26 cellular contexts compared by ENCODE assay signal in the genomic region with DNA sequence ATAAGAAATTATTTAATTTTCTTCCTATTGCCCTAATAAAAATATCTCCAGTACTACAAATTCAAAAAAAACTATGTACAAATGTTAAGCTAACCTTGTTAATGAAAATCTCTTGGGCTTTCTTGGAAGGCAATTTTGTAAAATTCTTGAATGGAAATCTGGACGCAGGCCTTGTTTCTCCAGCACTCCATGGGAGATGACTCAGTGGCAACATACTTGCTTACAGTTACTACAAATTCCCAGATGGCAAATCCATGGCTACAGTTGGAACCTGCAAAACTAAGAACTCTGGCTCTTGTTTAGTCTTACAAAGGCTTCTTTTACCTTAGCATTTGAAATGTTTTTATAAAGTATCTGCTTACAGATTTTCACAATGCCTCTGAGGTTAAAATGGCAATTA.
A peak's percentile ranks its signal among the peaks of the same experiment; 100 is the strongest.
DNase-seq lines count a peak whose midpoint lies in the region; ATAC-seq and TF ChIP-seq lines count a peak whose summit lies in the region.
"Had no signal": no experiment of that assay in that cellular context is flagged by ENCODE, and none has a peak within 500 bp of the region (broad histone marks: within the 10 kb centered on the region; RNA-seq: fewer than 3 reads in every experiment).

No MANE protein-coding gene starts in this region.

- in situ Hi-C loops in KBM-7 (cut with MboI; ENCODE audit: low pct_unique_long_range_greater_than_20kb, low sequenced_read_pairs), result no loop called here

- no peak overlapping the region for H2AFZ ChIP-seq in fibroblast of lung (ENCODE audit: low read length)
- H2AFZ ChIP-seq: PC-9 had no signal

- no peak overlapping the region for H3K4me3 ChIP-seq in fibroblast of lung (replicated peaks in 1 of 4; ENCODE audit: control extremely low read depth in 1 of 4, insufficient read depth in 1 of 4, low read depth in 3 of 4, low read length in 4 of 4)
- H3K4me3 ChIP-seq: dorsolateral prefrontal cortex, mucosa of descending colon, PC-9, vagina had no signal

- H3K9me3 Mint-ChIP-seq in activated naive CD4-positive, alpha-beta T cell treated with anti-CD3 and anti-CD28 coated beads, Interleukin-2, amount 50 U/mL, for 72 hours, result peaks cover 15 to 18% of the 10 kb centered on the region in 2 donors

- H3K27ac Mint-ChIP-seq in activated naive CD4-positive, alpha-beta T cell treated with anti-CD3 and anti-CD28 coated beads, Interleukin-2, amount 50 U/mL, for 72 hours, result no peak overlapping the region
- H3K27ac Mint-ChIP-seq: B cell had no signal

- no peaks in the 10 kb centered on the region for H3K27me3 ChIP-seq in fibroblast of lung (ENCODE audit: control insufficient read depth, insufficient read depth, low read length)
- H3K27me3 ChIP-seq: dorsolateral prefrontal cortex, neutrophil, vagina had no signal

- H4K20me1 ChIP-seq in fibroblast of lung (ENCODE audit: control insufficient read depth, extremely low read depth, insufficient read depth, low read length), result no peaks in the 10 kb centered on the region

- ATAC-seq in activated naive CD4-positive, alpha-beta T cell treated with anti-CD3 and anti-CD28 coated beads, Interleukin-2, amount 50 U/mL, for 72 hours, result no peak
- ATAC-seq: esophagus mucosa, mucosa of descending colon had no signal

- no peak overlapping the region for H3K27ac ChIP-seq in fibroblast of lung (ENCODE audit: insufficient read depth, low read length)
- H3K27ac ChIP-seq: dorsolateral prefrontal cortex, HL-60, neutrophil, PC-9, vagina had no signal

- no peak overlapping the region for H3K9ac ChIP-seq in fibroblast of lung (ENCODE audit: insufficient read depth, low read length)
- H3K9ac ChIP-seq: SK-N-SH had no signal

- no peaks in the 10 kb centered on the region for H3K36me3 Mint-ChIP-seq in activated naive CD4-positive, alpha-beta T cell treated with anti-CD3 and anti-CD28 coated beads, Interleukin-2, amount 50 U/mL, for 72 hours

- H3K79me2 ChIP-seq in fibroblast of lung (ENCODE audit: control insufficient read depth, insufficient read depth, low read length), result no peaks in the 10 kb centered on the region

- H3K4me1 ChIP-seq in fibroblast of lung (ENCODE audit: control insufficient read depth, extremely low read depth, insufficient read depth, low read length), result peaks cover 6% of the 10 kb centered on the region
- H3K4me1 ChIP-seq: vagina had no signal

- DNase-seq in AG09319 (ENCODE audit: extremely low read depth, low read depth) (peak; percentile 72), M059J (ENCODE audit: low read depth) (peak; percentile 18), fibroblast of lung (ENCODE audit: low read depth in 2 of 2) (peak; percentile 6 to 88), middle frontal gyrus (ENCODE audit: extremely low spot score, low spot score) (peak; percentile 50), KBM-7 (no peak), kidney tubule cell (ENCODE audit: low spot score) (no peak), mucosa of gallbladder (ENCODE audit: low spot score) (no peak)
- DNase-seq in activated naive CD4-positive, alpha-beta T cell treated with anti-CD3 and anti-CD28 coated beads, Interleukin-2, amount 50 U/mL, for 72 hours (ENCODE audit: low spot score in 2 of 2), result no peak
- DNase-seq: activated CD4-positive, alpha-beta T cell treated with anti-CD3 and anti-CD28 coated beads for 48 hours; activated CD8-positive, alpha-beta memory T cell treated with anti-CD3 and anti-CD28 coated beads, Interleukin-2, amount 50 U/mL, for 48 hours; activated gamma-delta T cell; hypothalamus; mucosa of descending colon; NCI-H2029 treated with DMSO at 0.1 percent for 48 hours; NCI-H69; PC-9; retina; SK-N-SH; stimulated activated CD4-positive, alpha-beta T cell treated with anti-CD3 and anti-CD28 coated beads, Interleukin-1b, Interleukin-23, amount 100 ng/mL, for 48 hours; T1000 had no signal

- no peak overlapping the region for H3K4me2 ChIP-seq in fibroblast of lung (ENCODE audit: extremely low read depth, insufficient read depth, low read length)
- H3K4me2 ChIP-seq: PC-9, SK-N-SH had no signal

- TF ChIP-seq CTCF in AG09319 (IDR thresholded peaks at IDR 0.05; ENCODE audit: low read depth, low read length) (no peak), fibroblast of lung (conservative IDR thresholded peaks at IDR 0.05 in 1 of 2, IDR thresholded peaks at IDR 0.05 in 1 of 2; ENCODE audit: low read depth in 1 of 2, low read length in 2 of 2) (no peak)

- H3K36me3 ChIP-seq in fibroblast of lung (ENCODE audit: control insufficient read depth, insufficient read depth, low read length), result no peaks in the 10 kb centered on the region
- H3K36me3 ChIP-seq: neutrophil, vagina had no signal

- H3K9me3 ChIP-seq in fibroblast of lung (ENCODE audit: control insufficient read depth, insufficient read depth, low read depth, low read length), result no peaks in the 10 kb centered on the region
- H3K9me3 ChIP-seq: mucosa of descending colon, neutrophil, SK-N-SH, vagina had no signal

Comparison
In these comparisons a context has a peak if more than half of its experiments do, and no peak if none do; other contexts are left out.
1. DNase-seq: peak in AG09319 (single experiment), M059J (single experiment), fibroblast of lung (2 of 2) and middle frontal gyrus (single experiment); none in KBM-7 (single experiment), activated naive CD4-positive, alpha-beta T cell treated with anti-CD3 and anti-CD28 coated beads, Interleukin-2, amount 50 U/mL, for 72 hours (0 of 2), kidney tubule cell (single experiment) and mucosa of gallbladder (single experiment).